In the genomic region with DNA sequence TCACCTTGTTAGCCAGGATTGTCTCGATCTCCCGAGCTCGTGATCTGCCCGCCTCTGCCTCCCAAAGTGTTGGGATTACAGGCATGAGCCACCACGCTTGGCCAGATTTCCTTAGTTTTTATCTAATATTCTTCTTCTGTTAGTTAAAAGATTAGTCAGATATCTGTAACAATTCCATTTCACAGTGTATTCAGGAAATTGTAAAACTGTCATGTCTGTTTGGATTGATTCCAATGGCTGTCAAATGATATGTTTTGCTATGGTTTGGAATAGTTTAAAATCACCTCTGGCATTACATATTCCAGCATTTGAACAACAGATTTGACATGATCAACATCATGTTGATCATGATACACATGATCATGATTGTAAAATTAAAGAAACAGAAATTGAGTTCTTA, we compare ENCODE assay signal across 15 cellular contexts.
DNase-seq lines count a peak whose midpoint lies in the region; ATAC-seq, FAIRE-seq and TF ChIP-seq lines count a peak whose summit lies in the region.
"Had no signal": no experiment of that assay in that cellular context is flagged by ENCODE, and none has a peak within 500 bp of the region (broad histone marks: within the 10 kb centered on the region; RNA-seq: fewer than 3 reads in every experiment).

No MANE protein-coding gene starts in this region.

- H3K9ac ChIP-seq in PC-3 (ENCODE audit: low read length) (no peak overlapping the region), endothelial cell of umbilical vein (replicated peaks; ENCODE audit: extremely low read depth, insufficient read depth, low read length) (no peak overlapping the region), subcutaneous abdominal adipose tissue (ENCODE audit: low read length in 5 of 5) (no peak overlapping the region)

- H3K9me3 ChIP-seq in PC-3 (ENCODE audit: low read length): no peaks in the 10 kb centered on the region
- no peaks in the 10 kb centered on the region for H3K9me3 ChIP-seq in endothelial cell of umbilical vein (replicated peaks; ENCODE audit: control insufficient read depth, insufficient read depth, low read length)
- no peaks in the 10 kb centered on the region for H3K9me3 ChIP-seq in subcutaneous abdominal adipose tissue (ENCODE audit: control insufficient read depth in 5 of 5, low read length in 5 of 5)

- no peaks in the 10 kb centered on the region for H3K9me2 ChIP-seq in PC-3 (replicated peaks; ENCODE audit: low read length)

- H3K36me3 ChIP-seq in PC-3 (ENCODE audit: low read depth, low read length) (no peaks in the 10 kb centered on the region), endothelial cell of umbilical vein (ENCODE audit: control insufficient read depth in 2 of 2, extremely low read depth in 1 of 2, insufficient read depth in 2 of 2, low read length in 2 of 2) (no peaks in the 10 kb centered on the region), subcutaneous abdominal adipose tissue (ENCODE audit: control insufficient read depth in 5 of 5, insufficient read depth in 5 of 5, low read length in 5 of 5) (no peaks in the 10 kb centered on the region)

- no peaks in the 10 kb centered on the region for H4K20me1 ChIP-seq in PC-3 (ENCODE audit: low read length)
- H4K20me1 ChIP-seq in endothelial cell of umbilical vein (replicated peaks; ENCODE audit: control insufficient read depth, extremely low read depth, insufficient read depth, low read length): no peaks in the 10 kb centered on the region

- DNase-seq in PC-3: peak; percentile 65
- DNase-seq in endothelial cell of umbilical vein (ENCODE audit: low read depth, low spot score): peak; percentile 69
- no peak for DNase-seq in NCI-H345 treated with DMSO at 0.1 percent for 48 hours (lab: John Stamatoyannopoulos, UW; ENCODE audit: unreplicated experiment)
- DNase-seq in kidney tubule cell (ENCODE audit: low spot score): no peak
- DNase-seq: AML-193; CD4-positive, alpha-beta memory T cell; DMS153; DMS79; GF-D8; GOT3; H9 had no signal

- no peak for FAIRE-seq in endothelial cell of umbilical vein (lab: Jason Lieb, UNC)
- FAIRE-seq: A204.1 had no signal

- H3K27ac ChIP-seq in PC-3 (ENCODE audit: low read length) (no peak overlapping the region), endothelial cell of umbilical vein (ENCODE audit: insufficient read depth, low read depth, low read length) (no peak overlapping the region), subcutaneous abdominal adipose tissue (ENCODE audit: low read depth, low read length) (peak overlapping the region; percentile 43)
- H3K27ac ChIP-seq: C4-2B had no signal

- TF ChIP-seq CTCF in PC-3 (conservative IDR thresholded peaks at IDR 0.05; ENCODE audit: low read depth, low read length) (no peak), endothelial cell of umbilical vein (IDR thresholded peaks at IDR 0.05; ENCODE audit: extremely low read depth in 1 of 2, insufficient read depth in 1 of 2, low read depth in 1 of 2, low read length in 2 of 2) (no peak)

- no peaks in the 10 kb centered on the region for H3F3A ChIP-seq in PC-3 (ENCODE audit: low read length, unreplicated experiment)

- intact Hi-C loops in PC-3 (cut with micrococcal nuclease): no loop called here
- intact Hi-C loops in endothelial cell of umbilical vein (cut with micrococcal nuclease): no loop called here

- CTCF ChIA-PET in PC-3 (lab: Charles Lee) (no interaction called here), endothelial cell of umbilical vein (lab: Charles Lee) (no interaction called here)

- dilution Hi-C loops in endothelial cell of umbilical vein (cut with MboI; ENCODE audit: extremely low pct_ligation_motif_present, low sequenced_read_pairs): no loop called here

- H3K27me3 ChIP-seq in PC-3 (ENCODE audit: low read length) (no peaks in the 10 kb centered on the region), endothelial cell of umbilical vein (ENCODE audit: control insufficient read depth in 2 of 2, insufficient read depth in 2 of 2, low read length in 2 of 2) (no peaks in the 10 kb centered on the region), subcutaneous abdominal adipose tissue (ENCODE audit: control insufficient read depth in 5 of 5, insufficient read depth in 4 of 5, low read length in 5 of 5) (no peaks in the 10 kb centered on the region)

- H3K79me2 ChIP-seq in PC-3 (ENCODE audit: low read length) (no peaks in the 10 kb centered on the region), endothelial cell of umbilical vein (ENCODE audit: control insufficient read depth, insufficient read depth, low read length) (no peaks in the 10 kb centered on the region)

- POLR2A ChIA-PET in PC-3 (lab: Charles Lee; ENCODE audit: unreplicated experiment) (no interaction called here), endothelial cell of umbilical vein (lab: Charles Lee) (no interaction called here)

- H3K4me3 ChIP-seq in PC-3 (ENCODE audit: low read length) (no peak overlapping the region), endothelial cell of umbilical vein (replicated peaks in 1 of 3; ENCODE audit: insufficient read depth in 1 of 3, low read depth in 1 of 3, low read length in 3 of 3) (no peak overlapping the region), subcutaneous abdominal adipose tissue (ENCODE audit: low read depth in 1 of 5, low read length in 5 of 5) (no peak overlapping the region)

- BruUV-seq in PC-3 (replicated peaks; lab: Mats Ljungman, UMichigan): no TSS peak
- no TSS peak for BruUV-seq in endothelial cell of umbilical vein (replicated peaks; lab: Mats Ljungman, UMichigan)

- H3K9me1 ChIP-seq in endothelial cell of umbilical vein (replicated peaks; ENCODE audit: control insufficient read depth, extremely low read depth, insufficient read depth, low read length): no peaks in the 10 kb centered on the region

- H3K4me2 ChIP-seq in PC-3 (ENCODE audit: low read length): no peak overlapping the region
- no peak overlapping the region for H3K4me2 ChIP-seq in endothelial cell of umbilical vein (ENCODE audit: insufficient read depth, low read length)

- H2AFZ ChIP-seq in PC-3 (ENCODE audit: low read length) (no peak overlapping the region), endothelial cell of umbilical vein (ENCODE audit: low read depth, low read length) (no peak overlapping the region)

- peaks cover 25% of the 10 kb centered on the region for H3K4me1 ChIP-seq in PC-3 (ENCODE audit: insufficient read depth, low read length)
- no peaks in the 10 kb centered on the region for H3K4me1 ChIP-seq in endothelial cell of umbilical vein (ENCODE audit: control insufficient read depth, extremely low read depth, insufficient read depth, low read length)
- H3K4me1 ChIP-seq in subcutaneous abdominal adipose tissue (ENCODE audit: control insufficient read depth in 5 of 5, insufficient read depth in 5 of 5, low read length in 5 of 5): peaks cover 0 to 13% (median 2%) of the 10 kb centered on the region in 5 donors

- ATAC-seq in PC-3: peak; percentile 27; the same call in 1 of the 2 replicates
- ATAC-seq in HG02798 (IDR thresholded peaks at IDR 0.05; ENCODE audit: poor library complexity, unreplicated experiment): no peak

- TF ChIP-seq POLR2A in endothelial cell of umbilical vein (IDR thresholded peaks at IDR 0.05; ENCODE audit: low read depth, low read length): no peak

TF ChIP-seq in endothelial cell of umbilical vein, 7 proteins besides CTCF, POLR2A, EP300 and RAD21:
- TF ChIP-seq GATA2 (IDR thresholded peaks at IDR 0.05; ENCODE audit: insufficient read depth, insufficient read length, low read depth, low read length) (no peak), MYC (IDR thresholded peaks at IDR 0.05; ENCODE audit: low read depth, low read length) (no peak), POLR2AphosphoS5 (IDR thresholded peaks at IDR 0.05; ENCODE audit: insufficient read depth, low read depth, low read length) (no peak), FOS (IDR thresholded peaks at IDR 0.05; ENCODE audit: borderline replicate concordance, insufficient read depth, low read length) (no peak), JUN (IDR thresholded peaks at IDR 0.05; ENCODE audit: borderline replicate concordance, insufficient read depth, insufficient read length, low read depth) (no peak), EZH2 (IDR thresholded peaks at IDR 0.05; ENCODE audit: borderline replicate concordance, low read depth, low read length, severe bottlenecking) (no peak)
- TF ChIP-seq, protein P1, sequence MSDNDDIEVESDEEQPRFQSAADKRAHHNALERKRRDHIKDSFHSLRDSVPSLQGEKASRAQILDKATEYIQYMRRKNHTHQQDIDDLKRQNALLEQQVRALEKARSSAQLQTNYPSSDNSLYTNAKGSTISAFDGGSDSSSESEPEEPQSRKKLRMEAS (IDR thresholded peaks at IDR 0.05; ENCODE audit: insufficient read depth, insufficient read length): no peak

Comparison
In these comparisons a context has a peak if more than half of its experiments do, and no peak if none do; other contexts are left out.
1. DNase-seq: peak in PC-3 (single experiment) and endothelial cell of umbilical vein (single experiment); none in NCI-H345 treated with DMSO at 0.1 percent for 48 hours (single experiment) and kidney tubule cell (single experiment).